ENCODE assay signal across 38 cellular contexts in genomic region chr7:143878884-143879283, GRCh38. TPM values are rescaled to one million over a fixed set of nuclear protein-coding genes. Genes with fewer than 3 reads are reported as not detected.
"Had no signal": no experiment of that assay in that cellular context is flagged by ENCODE, and none has a peak within 500 bp of the region (broad histone marks: within the 10 kb centered on the region; RNA-seq: fewer than 3 reads in every experiment).

No MANE protein-coding gene starts in this region.

- H3K36me3 ChIP-seq: neutrophil, uterus had no signal

- H2AFZ ChIP-seq: hepatocyte had no signal

- H3K4me3 Mint-ChIP-seq: activated naive CD4-positive, alpha-beta T cell treated with anti-CD3 and anti-CD28 coated beads for 36 hours; activated naive CD8-positive, alpha-beta T cell treated with anti-CD3 and anti-CD28 coated beads, Interleukin-2, amount 10 ng/mL, durations not matched to agents 7 days and 5 days; activated T-helper 1 cell treated with anti-CD3 and anti-CD28 coated beads, Interleukin-12 subunit alpha, Interleukin-12 subunit beta, Interleukin-2, Interleukin-4 antibody, amounts not matched to agents 30 ng/mL and 10 ng/mL and 1 ng/mL, durations not matched to agents 14 hours and 24 hours and 36 hours; natural killer cell treated with Interleukin-12 subunit alpha and Interleukin-12 subunit beta and Interleukin-15 and Interleukin-18, amount 100 ng/mL, for 72 hours; stimulated activated naive CD8-positive, alpha-beta T cell treated with anti-CD3 and anti-CD28 coated beads, Interleukin-15, Interleukin-2, amounts not matched to agents 100 ng/mL and 50 ng/mL, for 24 hours; type B pancreatic cell had no signal

- H3K36me3 Mint-ChIP-seq: natural killer cell treated with Interleukin-12 subunit alpha and Interleukin-12 subunit beta and Interleukin-15 and Interleukin-18, amount 100 ng/mL, for 72 hours had no signal

- DNase-seq: activated CD4-positive, alpha-beta T cell treated with anti-CD3 and anti-CD28 coated beads for 48 hours; activated CD4-positive, alpha-beta T cell treated with anti-CD3 and anti-CD28 coated beads, Interleukin-2, amount 50 U/mL, for 48 hours; activated CD8-positive, alpha-beta memory T cell treated with anti-CD3 and anti-CD28 coated beads, Interleukin-2, amount 50 U/mL, for 4 hours; activated effector memory CD4-positive, alpha-beta T cell treated with anti-CD3 and anti-CD28 coated beads, Interleukin-2, amount 50 U/mL, for 16 hours; activated naive CD4-positive, alpha-beta T cell treated with anti-CD3 and anti-CD28 coated beads for 36 hours; activated naive CD8-positive, alpha-beta T cell treated with anti-CD3 and anti-CD28 coated beads, Interleukin-2, amount 10 ng/mL, durations not matched to agents 7 days and 5 days; activated T-cell treated with anti-CD3 and anti-CD28 coated beads, Interleukin-2, amount 50 U/mL, for 1 hour; brain microvascular endothelial cell; esophagus squamous epithelium; foreskin melanocyte; islet precursor cell; left cardiac atrium; left ventricle myocardium superior; mucosa of descending colon; right lobe of liver; stimulated activated CD4-positive, alpha-beta T cell treated with anti-CD3 and anti-CD28 coated beads, Interleukin-12 subunit alpha, Interleukin-12 subunit beta, amount 100 ng/mL, for 4 hours; stimulated activated CD4-positive, alpha-beta T cell treated with anti-CD3 and anti-CD28 coated beads, Interleukin-4, amount 100 ng/mL, for 1 hour; uterus had no signal

- H3K4me2 ChIP-seq: hepatocyte had no signal

- H3K27me3 ChIP-seq: ascending aorta, brain microvascular endothelial cell, esophagus squamous epithelium, hepatocyte, right lobe of liver, uterus had no signal

- H3K27ac ChIP-seq: ascending aorta, brain microvascular endothelial cell, esophagus squamous epithelium, hepatocyte, neutrophil, right lobe of liver, skin epidermis, thoracic aorta, uterus had no signal

- H3K4me3 ChIP-seq: ascending aorta, esophagus squamous epithelium, hepatocyte, mucosa of descending colon, right lobe of liver, skin epidermis, thoracic aorta, uterus had no signal

- H3K27ac Mint-ChIP-seq: activated naive CD4-positive, alpha-beta T cell treated with anti-CD3 and anti-CD28 coated beads for 36 hours; activated naive CD8-positive, alpha-beta T cell treated with anti-CD3 and anti-CD28 coated beads, Interleukin-2, amount 10 ng/mL, durations not matched to agents 7 days and 5 days; activated T-helper 1 cell treated with anti-CD3 and anti-CD28 coated beads, Interleukin-12 subunit alpha, Interleukin-12 subunit beta, Interleukin-2, Interleukin-4 antibody, amounts not matched to agents 30 ng/mL and 10 ng/mL and 1 ng/mL, durations not matched to agents 14 hours and 24 hours and 36 hours; natural killer cell treated with Interleukin-12 subunit alpha and Interleukin-12 subunit beta and Interleukin-15 and Interleukin-18, amount 100 ng/mL, for 72 hours; stimulated activated naive CD8-positive, alpha-beta T cell treated with anti-CD3 and anti-CD28 coated beads, Interleukin-15, Interleukin-2, amounts not matched to agents 100 ng/mL and 50 ng/mL, for 24 hours; type B pancreatic cell had no signal

- ATAC-seq: activated CD4-positive, CD25-positive, alpha-beta regulatory T cell treated with anti-CD3 and anti-CD28 coated beads, Interleukin-2, amount 50 U/mL, for 24 hours; left cardiac atrium; left ventricle myocardium superior; mucosa of descending colon; natural killer cell treated with Interleukin-12 subunit alpha and Interleukin-12 subunit beta and Interleukin-15 and Interleukin-18, amount 100 ng/mL, for 72 hours; right lobe of liver had no signal

- H3K9me3 Mint-ChIP-seq: activated naive CD4-positive, alpha-beta T cell treated with anti-CD3 and anti-CD28 coated beads for 36 hours; activated naive CD8-positive, alpha-beta T cell treated with anti-CD3 and anti-CD28 coated beads, Interleukin-2, amount 10 ng/mL, durations not matched to agents 7 days and 5 days; activated T-helper 1 cell treated with anti-CD3 and anti-CD28 coated beads, Interleukin-12 subunit alpha, Interleukin-12 subunit beta, Interleukin-2, Interleukin-4 antibody, amounts not matched to agents 30 ng/mL and 10 ng/mL and 1 ng/mL, durations not matched to agents 14 hours and 24 hours and 36 hours; natural killer cell treated with Interleukin-12 subunit alpha and Interleukin-12 subunit beta and Interleukin-15 and Interleukin-18, amount 100 ng/mL, for 72 hours; stimulated activated naive CD8-positive, alpha-beta T cell treated with anti-CD3 and anti-CD28 coated beads, Interleukin-15, Interleukin-2, amounts not matched to agents 100 ng/mL and 50 ng/mL, for 24 hours; type B pancreatic cell had no signal

- H3K27me3 Mint-ChIP-seq: type B pancreatic cell had no signal

RNA-seq across cellular contexts. Expression of gene OR2F2, which starts 56.1 kb away (rescaled TPM):
- total RNA-seq: activated CD8-positive, alpha-beta memory T cell treated with anti-CD3 and anti-CD28 coated beads for 36 hours; activated naive CD4-positive, alpha-beta T cell treated with anti-CD3 and anti-CD28 coated beads for 36 hours; activated naive CD8-positive, alpha-beta T cell treated with anti-CD3 and anti-CD28 coated beads, Interleukin-2, amount 10 ng/mL, durations not matched to agents 7 days and 5 days; activated T-helper 1 cell treated with anti-CD3 and anti-CD28 coated beads, Interleukin-12 subunit alpha, Interleukin-12 subunit beta, Interleukin-2, Interleukin-4 antibody, amounts not matched to agents 30 ng/mL and 10 ng/mL and 1 ng/mL, durations not matched to agents 14 hours and 24 hours and 36 hours; ascending aorta; cardiac septum; chondrocyte; esophagus squamous epithelium; hepatocyte; left cardiac atrium; left ventricle myocardium superior; lung microvascular endothelial cell; mesenteric fat pad; mucosa of descending colon; myocyte; natural killer cell treated with Interleukin-12 subunit alpha and Interleukin-12 subunit beta and Interleukin-15 and Interleukin-18, amount 100 ng/mL, for 72 hours; osteocyte; posterior vena cava; renal cortical epithelial cell; right lobe of liver; subcutaneous adipose tissue; thoracic aorta; uterus had no signal
- polyA plus RNA-seq: hepatocyte had no signal
